Comparison of ENCODE assay signal across 10 cellular contexts in the genomic region with DNA sequence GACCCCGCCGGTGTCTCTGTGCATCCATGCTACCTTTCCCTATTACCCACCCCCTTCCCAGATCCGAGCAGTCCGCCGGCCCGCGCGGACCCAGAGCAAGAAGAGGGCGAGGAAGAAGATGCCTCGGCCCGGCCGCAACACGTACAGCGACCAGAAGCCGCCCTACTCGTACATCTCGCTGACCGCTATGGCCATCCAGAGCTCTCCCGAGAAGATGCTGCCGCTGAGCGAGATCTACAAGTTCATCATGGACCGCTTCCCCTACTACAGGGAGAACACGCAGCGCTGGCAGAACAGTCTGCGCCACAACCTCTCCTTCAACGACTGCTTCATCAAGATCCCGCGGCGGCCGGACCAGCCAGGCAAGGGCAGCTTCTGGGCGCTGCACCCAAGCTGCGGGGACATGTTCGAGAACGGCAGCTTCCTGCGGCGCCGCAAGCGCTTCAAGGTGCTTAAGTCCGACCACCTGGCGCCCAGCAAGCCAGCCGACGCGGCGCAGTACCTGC. TPM values are rescaled to one million over a fixed set of nuclear protein-coding genes. Genes with fewer than 3 reads are reported as not detected.
A peak's percentile ranks its signal among the peaks of the same experiment; 100 is the strongest.
DNase-seq lines count a peak whose midpoint lies in the region; ATAC-seq, FAIRE-seq and TF ChIP-seq lines count a peak whose summit lies in the region.
"Had no signal": no experiment of that assay in that cellular context is flagged by ENCODE, and none has a peak within 500 bp of the region (broad histone marks: within the 10 kb centered on the region; RNA-seq: fewer than 3 reads in every experiment).

No MANE protein-coding gene starts in this region.

- H4K5ac ChIP-seq in H1 (ENCODE audit: insufficient read length, low read depth, low read length) = no peak overlapping the region

- H3K4me3 ChIP-seq in OCI-LY3 (ENCODE audit: low read length) = 0 out of 2 replicates have a peak overlapping the region, but pooled peaks have one; percentile 77
- H3K4me3 ChIP-seq in H1 (ENCODE audit: extremely low read depth in 1 of 4, insufficient read depth in 2 of 4, low read depth in 3 of 4, low read length in 4 of 4) = peak overlapping the region; percentile 54 to 74 (median 62)
- H3K4me3 ChIP-seq in trophoblast cell (ENCODE audit: low read depth, low read length) = peak overlapping the region; percentile 62

- H3K56ac ChIP-seq in H1 (replicated peaks; ENCODE audit: insufficient read length, low read depth, low read length) = no peak overlapping the region

- H3K9ac ChIP-seq in OCI-LY3 (ENCODE audit: low read length) (no peak overlapping the region), H1 (replicated peaks in 1 of 4; ENCODE audit: extremely low read depth in 1 of 4, low read depth in 3 of 4, low read length in 3 of 4) (no peak overlapping the region; a peak in 1 of 7 replicates), trophoblast cell (ENCODE audit: low read length) (no peak overlapping the region)

- peak overlapping the region; percentile 72; the same call in 1 of the 2 replicates for H2BK20ac ChIP-seq in H1 (ENCODE audit: low read length)

- WGBS in H1 (ENCODE audit: extremely low coverage in 1 of 2, insufficient coverage in 1 of 2, insufficient read length in 1 of 2, insufficient replicate concordance in 2 of 2, low coverage in 1 of 2, low lambda C conversion rate in 2 of 2, missing lambda C conversion rate in 1 of 2), 2 experiments = 1% methylated on average over 44 of the region's 44 CpGs; no CpG with 5 or more reads in 1 of the 2 experiments
- WGBS in trophoblast cell (ENCODE audit: extremely low coverage, insufficient coverage, insufficient read length) = no CpG with 5 or more reads among the region's 44 CpGs

- H2BK5ac ChIP-seq in H1 (ENCODE audit: low read depth, low read length) (peak overlapping the region; percentile 66; the same call in 1 of the 2 replicates), trophoblast cell (ENCODE audit: low read depth, low read length, poor library complexity) (no peak overlapping the region)

- POLR2A ChIA-PET in H1 (lab: Charles Lee; ENCODE audit: partially characterized antibody) = interaction anchor here (0.8 to 3.3 kb wide), 5 partner anchors 8 to 74 kb away, joined by 3 to 24 read pairs (median 3); no protein-coding TSS in a partner anchor

- H4K91ac ChIP-seq in H1 (replicated peaks; ENCODE audit: insufficient read length, low read length) (no peak overlapping the region), trophoblast cell (ENCODE audit: low read depth, low read length) (no peak overlapping the region)

- H3K9me3 ChIP-seq in OCI-LY3 (ENCODE audit: insufficient read depth, low read length) (no peaks in the 10 kb centered on the region), H1 (ENCODE audit: insufficient read depth in 2 of 2, low read depth in 1 of 2, low read length in 1 of 2) (no peaks in the 10 kb centered on the region; a peak in 1 of 4 replicates), trophoblast cell (ENCODE audit: insufficient read depth, low read depth, low read length) (peaks cover 8% of the 10 kb centered on the region)

- peak overlapping the region; percentile 87 for H3K4me2 ChIP-seq in OCI-LY3 (ENCODE audit: low read length)
- H3K4me2 ChIP-seq in H1 (ENCODE audit: insufficient read depth in 1 of 2, low read depth in 2 of 2, low read length in 2 of 2) = peak overlapping the region; percentile 98 to 100
- H3K4me2 ChIP-seq in trophoblast cell (ENCODE audit: low read length) = peak overlapping the region; percentile 100

- FAIRE-seq in H1 (lab: Jason Lieb, UNC) = no peak

- H2AK5ac ChIP-seq in H1 (ENCODE audit: low read depth, low read length) (no peak overlapping the region), trophoblast cell (ENCODE audit: low read length) (no peak overlapping the region)

- H3K79me2 ChIP-seq in OCI-LY3 (ENCODE audit: low read length) (no peaks in the 10 kb centered on the region; the same call in 1 of the 2 replicates), H1 (ENCODE audit: control insufficient read depth in 1 of 2, insufficient read depth in 2 of 2, low read length in 2 of 2) (peaks cover 0 to 11% of the 10 kb centered on the region in 2 experiments; a peak in 1 of 4 replicates), trophoblast cell (ENCODE audit: control insufficient read depth, insufficient read depth, low read length, poor library complexity) (no peaks in the 10 kb centered on the region)

- no peak for ATAC-seq in GM19467 (IDR thresholded peaks at IDR 0.05; ENCODE audit: unreplicated experiment)

- H2BK12ac ChIP-seq in H1 (ENCODE audit: low read depth, low read length) (peak overlapping the region; percentile 98; the same call in 1 of the 2 replicates), trophoblast cell (ENCODE audit: low read length) (no peak overlapping the region)

- H3K27me3 ChIP-seq in OCI-LY3 (ENCODE audit: low read depth, low read length) (no peaks in the 10 kb centered on the region), H1 (replicated peaks in 1 of 4; ENCODE audit: control insufficient read depth in 3 of 4, extremely low read depth in 1 of 4, insufficient read depth in 3 of 4, low read length in 3 of 4) (peaks cover 25 to 58% (median 50%) of the 10 kb centered on the region in 4 experiments; a peak in 6 of 7 replicates), trophoblast cell (ENCODE audit: insufficient read depth, low read length) (peaks cover 74% of the 10 kb centered on the region)

- H3K18ac ChIP-seq in H1 (ENCODE audit: extremely low read depth, low read length) (peak overlapping the region; percentile 44; the same call in 1 of the 2 replicates), trophoblast cell (ENCODE audit: low read length) (no peak overlapping the region)

- TF ChIP-seq CTCF in OCI-LY3 (IDR thresholded peaks at IDR 0.05; ENCODE audit: low read depth, low read length) (no peak), H1 (IDR thresholded peaks at IDR 0.05; ENCODE audit: control extremely low read depth in 1 of 3, insufficient read depth in 1 of 3, low read depth in 1 of 3, low read length in 3 of 3) (no peak)

- no peak overlapping the region for H2AFZ ChIP-seq in OCI-LY3 (ENCODE audit: low read depth, low read length)
- H2AFZ ChIP-seq in H1 (ENCODE audit: low read length) = peak overlapping the region; percentile 57; the same call in 1 of the 2 replicates
- H2AFZ ChIP-seq in trophoblast cell (ENCODE audit: insufficient read depth, low read length, poor library complexity) = no peak overlapping the region

- no peak for TF ChIP-seq RAD21 in H1 (IDR thresholded peaks at IDR 0.05 in 1 of 2, conservative IDR thresholded peaks at IDR 0.05 in 1 of 2; ENCODE audit: low read depth in 2 of 2, low read length in 2 of 2)

- no peak overlapping the region for H3K23ac ChIP-seq in H1 (ENCODE audit: insufficient read length)
- H3K23ac ChIP-seq in trophoblast cell (ENCODE audit: low read length) = no peak overlapping the region

- CTCF ChIA-PET in H1 (lab: Charles Lee; ENCODE audit: partially characterized antibody) = interaction anchor here (0.7 to 2.7 kb wide), 9 partner anchors 10 to 322 kb away, joined by 3 to 33 read pairs (median 4); no protein-coding TSS in a partner anchor

- TF ChIP-seq EP300 in H1 (IDR thresholded peaks at IDR 0.05; ENCODE audit: borderline replicate concordance in 1 of 2, low read depth in 2 of 2, low read length in 2 of 2) = no peak

- H2BK120ac ChIP-seq in H1 (replicated peaks; ENCODE audit: low read depth, low read length) (no peak overlapping the region), trophoblast cell (ENCODE audit: insufficient read depth, low read length, poor library complexity) (no peak overlapping the region)

- H3K14ac ChIP-seq in H1 (ENCODE audit: insufficient read length) (no peak overlapping the region), trophoblast cell (ENCODE audit: low read length) (no peak overlapping the region)

- H3K4ac ChIP-seq in H1 (replicated peaks; ENCODE audit: insufficient read length, low read depth, low read length) (no peak overlapping the region), trophoblast cell (ENCODE audit: low read depth, low read length) (no peak overlapping the region)

- no peaks in the 10 kb centered on the region for H4K20me1 ChIP-seq in OCI-LY3 (ENCODE audit: insufficient read depth, low read length)
- H4K20me1 ChIP-seq in H1 (replicated peaks in 1 of 2; ENCODE audit: control insufficient read depth in 1 of 2, insufficient read depth in 2 of 2, low read length in 2 of 2) = peaks cover 0 to 3% of the 10 kb centered on the region in 2 experiments

- no peak overlapping the region for H3K27ac ChIP-seq in OCI-LY3 (ENCODE audit: low read length)
- no peak overlapping the region for H3K27ac ChIP-seq in H1 (ENCODE audit: low read depth, low read length)
- no peak overlapping the region for H3K27ac ChIP-seq in trophoblast cell (ENCODE audit: low read depth, low read length)

- DNase-seq in EH (ENCODE audit: low read depth) (peak; percentile 12), H1 (ENCODE audit: low read depth in 1 of 2, low spot score in 2 of 2) (no peak), trophoblast cell (peak; percentile 60 to 70), C1 segment of cervical spinal cord (lab: John Stamatoyannopoulos, UW) (no peak), NCI-H526 treated with DMSO at 0.1 percent for 48 hours (lab: John Stamatoyannopoulos, UW) (no peak)
- no peak for DNase-seq in effector CD8-positive, alpha-beta T cell (lab: John Stamatoyannopoulos, UW)
- DNase-seq: NK-92 treated with Interleukin-12 subunit alpha and Interleukin-12 subunit beta, amount 100 ng/mL, for 24 hours had no signal

- H3K79me1 ChIP-seq in H1 (ENCODE audit: low read depth, low read length) = no peaks in the 10 kb centered on the region
- no peaks in the 10 kb centered on the region for H3K79me1 ChIP-seq in trophoblast cell (ENCODE audit: low read length)

- H4K8ac ChIP-seq in H1 (ENCODE audit: extremely low read depth, insufficient read depth, low read length) = no peak overlapping the region; the same call in 1 of the 2 replicates
- H4K8ac ChIP-seq in trophoblast cell (ENCODE audit: low read depth, low read length) = no peak overlapping the region

- H3K36me3 ChIP-seq in OCI-LY3 (replicated peaks; ENCODE audit: low read depth, low read length) = no peaks in the 10 kb centered on the region
- H3K36me3 ChIP-seq in H1 (ENCODE audit: control insufficient read depth in 2 of 4, insufficient read depth in 4 of 4, low read length in 3 of 4) = peaks cover 0 to 4% (median 0%) of the 10 kb centered on the region in 4 experiments; a peak in 2 of 8 replicates
- H3K36me3 ChIP-seq in trophoblast cell (ENCODE audit: control insufficient read depth in 1 of 2, insufficient read depth in 2 of 2, low read length in 2 of 2) = no peaks in the 10 kb centered on the region

- TF ChIP-seq POLR2A in H1 (IDR thresholded peaks at IDR 0.05; ENCODE audit: control extremely low read depth in 1 of 2, low read depth in 2 of 2, low read length in 2 of 2) = no peak

- H4K12ac ChIP-seq in trophoblast cell (ENCODE audit: low read depth, low read length) = no peak overlapping the region

- H3K23me2 ChIP-seq in H1 (ENCODE audit: low read depth, low read length) = peaks cover 39% of the 10 kb centered on the region

- H3K4me1 ChIP-seq in OCI-LY3 (ENCODE audit: low read length) (peaks cover 41% of the 10 kb centered on the region), H1 (replicated peaks in 1 of 4; ENCODE audit: control insufficient read depth in 3 of 4, insufficient read depth in 4 of 4, low read length in 3 of 4) (peaks cover 13 to 39% (median 23%) of the 10 kb centered on the region in 4 experiments), trophoblast cell (ENCODE audit: control insufficient read depth in 1 of 2, insufficient read depth in 2 of 2, low read length in 2 of 2) (peaks cover 16 to 19% of the 10 kb centered on the region in 2 experiments)

- no peak overlapping the region for H2BK15ac ChIP-seq in H1 (ENCODE audit: low read length)

RNA-seq across cellular contexts. Expression of a gene that starts 0.8 kb away (rescaled TPM):
- 1.5 and 2.1 TPM in 2 replicates for total RNA-seq in H1 (2021; fragmentation: NEBNext Ultra II Directional; extraction: Animal tissue kit (Norgen Biotek cat#: 25700))
- 0.92 and 2.7 TPM in 2 replicates for polyA plus RNA-seq in H1 (2011; rRNA removed)
- polyA plus RNA-seq in H1 (2011; cell fraction: cytosol; rRNA removed) = 1.1 TPM
- polyA plus RNA-seq in H1 (2011; cell fraction: nucleus; rRNA removed) = 1.4 TPM
- 0.98 to 1.2 TPM (median 1.0 TPM) in 4 replicates for polyA plus RNA-seq in H1 (2012, experiment 1 of 2)
- polyA plus RNA-seq in H1 (2012, experiment 2 of 2) = 0.89 TPM
- polyA plus RNA-seq in H1 (2013, experiment 1 of 2) = 2.1 TPM
- polyA plus RNA-seq in H1 (2013, experiment 2 of 2) = 1.8 TPM
- 0.05 and 0.41 TPM in 2 replicates for polyA minus RNA-seq in H1 (2011; rRNA and poly(A)+ RNA removed)
- 0.95 TPM for polyA minus RNA-seq in H1 (2011; cell fraction: cytosol; rRNA and poly(A)+ RNA removed)
- 1.6 TPM for polyA minus RNA-seq in H1 (2011; cell fraction: nucleus; rRNA and poly(A)+ RNA removed)
- polyA plus RNA-seq in trophoblast cell (2013) = 0.04 and 0.05 TPM in 2 replicates
- total RNA-seq: dermis microvascular lymphatic vessel endothelial cell had no signal

Comparison
In these comparisons a context has a peak if more than half of its experiments do, and no peak if none do; other contexts are left out.
1. DNase-seq: peak in EH (single experiment) and trophoblast cell (2 of 2); none in H1 (0 of 2), C1 segment of cervical spinal cord (0 of 14), NCI-H526 treated with DMSO at 0.1 percent for 48 hours (single experiment) and effector CD8-positive, alpha-beta T cell (single experiment).
2. Peak in every context shown above with its lines, with median percentiles within 50 percentile points of each other: H3K4me2 ChIP-seq and H3K4me3 ChIP-seq.